In the genomic region with DNA sequence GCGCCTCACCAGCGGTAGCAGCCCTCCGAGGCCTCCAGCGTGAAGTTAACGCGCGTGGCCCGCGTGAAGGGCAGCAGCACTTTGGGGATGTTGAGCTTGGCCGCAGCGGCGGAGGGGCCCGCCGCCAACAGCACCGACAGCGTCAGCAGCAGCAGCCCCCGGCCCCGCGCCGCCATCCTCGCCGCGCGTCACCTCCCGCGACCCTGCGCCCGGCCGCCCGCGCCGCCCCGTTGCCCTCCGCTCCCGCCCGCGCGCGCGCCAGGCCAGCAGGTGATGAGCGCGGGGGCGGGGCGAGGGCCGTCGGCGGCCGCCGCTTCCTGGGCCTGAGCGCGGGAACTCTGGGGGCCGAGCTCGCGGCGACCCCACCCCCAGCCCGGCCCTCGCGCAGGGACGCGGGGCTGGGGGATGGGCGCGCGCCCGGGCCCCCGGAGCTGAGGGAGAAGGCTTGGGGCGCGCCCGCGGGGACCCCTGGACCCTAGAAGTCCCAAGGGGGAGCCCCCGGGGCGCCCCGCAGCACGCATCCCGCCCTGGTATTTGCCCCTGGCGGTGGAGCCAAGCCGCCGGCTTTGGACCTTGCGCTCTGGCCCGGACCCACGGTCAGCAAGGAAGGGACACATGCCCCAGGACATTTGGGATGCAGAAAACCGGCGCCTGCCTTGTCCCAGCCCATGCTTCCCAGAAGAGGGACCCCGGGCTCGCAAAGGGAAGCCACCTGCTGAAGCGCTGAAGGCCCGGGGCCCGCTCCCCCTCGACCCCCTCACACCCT, we compare ENCODE assay signal across 7 cellular contexts. TPM values are rescaled to one million over a fixed set of nuclear protein-coding genes. Genes with fewer than 3 reads are reported as not detected.
DNase-seq lines count a peak whose midpoint lies in the region; ATAC-seq and TF ChIP-seq lines count a peak whose summit lies in the region.

A gene (minus strand): TSS at position 272 of the 766 bp plus-strand sequence. CDS start 96 bp downstream, at position 176.

- peak within 1 kb of the TSS in 1 of 3 donors; percentile 41 for H3K27ac ChIP-seq in thyroid gland

- no peaks in the 10 kb centered on the region for H3K27me3 Mint-ChIP-seq in effector memory CD8-positive, alpha-beta T cell
- peaks cover 41% of the 10 kb centered on the region for H3K27me3 Mint-ChIP-seq in nephron (ENCODE audit: low read depth)

- H3K4me3 ChIP-seq in NB4 (ENCODE audit: low read depth, low read length) (peak within 1 kb of the TSS; percentile 71), thyroid gland (replicated peaks in 1 of 3) (peak within 1 kb of the TSS; percentile 41 to 62 (median 47))

- H3K4me1 Mint-ChIP-seq in effector memory CD8-positive, alpha-beta T cell (ENCODE audit: low read depth in 2 of 2) = peaks cover 38 to 47% of the 10 kb centered on the region in 2 donors
- peaks cover 5% of the 10 kb centered on the region for H3K4me1 Mint-ChIP-seq in nephron

- H3K27me3 ChIP-seq in thyroid gland = no peaks in the 10 kb centered on the region

- no peaks in the 10 kb centered on the region for H3K9me3 Mint-ChIP-seq in effector memory CD8-positive, alpha-beta T cell
- H3K9me3 Mint-ChIP-seq in nephron = no peaks in the 10 kb centered on the region

- no peaks in the 10 kb centered on the region for H3K4me1 ChIP-seq in thyroid gland

- TF ChIP-seq POLR2A in GM18505 (IDR thresholded peaks at IDR 0.05; ENCODE audit: borderline replicate concordance, extremely low read depth, insufficient read depth, insufficient read length) (peak; percentile 60), NB4 (IDR thresholded peaks at IDR 0.05; ENCODE audit: extremely low read depth, insufficient read length) (peak; percentile 47), thyroid gland (IDR thresholded peaks at IDR 0.05) (peak in 1 of 2 donors; percentile 61)

- no peaks in the 10 kb centered on the region for H3K9me3 ChIP-seq in thyroid gland

- DNase-seq in NB4 (ENCODE audit: low read depth) (peak; percentile 79), thyroid gland (peak; percentile 66 to 69)
- DNase-seq in activated CD4-positive, alpha-beta T cell treated with anti-CD3 and anti-CD28 coated beads for 4 hours = peak; percentile 35 to 54
- DNase-seq in effector memory CD8-positive, alpha-beta T cell = peak in 2 of 3 experiments; percentile 27 to 30

- WGBS in thyroid gland, 2 donors = 11% methylated on average over 11 of the region's 88 CpGs; no CpG with 5 or more reads in 1 of the 2 donors

- no peaks in the 10 kb centered on the region for H3K36me3 ChIP-seq in thyroid gland

- peaks cover 25% of the 10 kb centered on the region for H3K36me3 Mint-ChIP-seq in effector memory CD8-positive, alpha-beta T cell (ENCODE audit: insufficient read depth)
- H3K36me3 Mint-ChIP-seq in nephron (ENCODE audit: low read depth) = no peaks in the 10 kb centered on the region

- intact Hi-C loops in thyroid gland (cut with DNase I) = no loop called here

- ATAC-seq in GM18505 (IDR thresholded peaks at IDR 0.05; ENCODE audit: unreplicated experiment) (peak; percentile 60), HG02588 (IDR thresholded peaks at IDR 0.05; ENCODE audit: unreplicated experiment) (peak; percentile 61)
- peak; percentile 21 for ATAC-seq in effector memory CD8-positive, alpha-beta T cell (replicated peaks)

- peak within 1 kb of the TSS; percentile 93 to 98 for H3K4me3 Mint-ChIP-seq in effector memory CD8-positive, alpha-beta T cell
- peak within 1 kb of the TSS; percentile 67 to 81 (median 78) for H3K4me3 Mint-ChIP-seq in nephron

- H3K27ac Mint-ChIP-seq in effector memory CD8-positive, alpha-beta T cell = peak within 1 kb of the TSS; percentile 98 to 99
- H3K27ac Mint-ChIP-seq in nephron = no peak within 1 kb of the TSS

- TF ChIP-seq CTCF in NB4 (IDR thresholded peaks at IDR 0.05; ENCODE audit: low read depth, low read length) (no peak), nephron (IDR thresholded peaks at IDR 0.05; ENCODE audit: unreplicated experiment in 3 of 3) (no peak), thyroid gland (IDR thresholded peaks at IDR 0.05) (peak in 1 of 6 experiments; percentile 6)

RNA-seq across cellular contexts. Expression of the gene that starts here (rescaled TPM):
- 10 to 100 TPM in 3 of 4 donors, 1 to 10 TPM in 1; 9.8 to 24.6 (median 17.7) TPM for total RNA-seq in thyroid gland

Comparison
In these comparisons a context has a peak if more than half of its experiments do, and no peak if none do; other contexts are left out.
1. DNase-seq: peak in every context shown above with its lines; median percentile 79 in NB4; 68 in thyroid gland; 44 in activated CD4-positive, alpha-beta T cell treated with anti-CD3 and anti-CD28 coated beads for 4 hours; 28 in effector memory CD8-positive, alpha-beta T cell.
2. H3K27ac Mint-ChIP-seq: peak in effector memory CD8-positive, alpha-beta T cell (2 of 2); none in nephron (0 of 3).
3. Peak in every context shown above with its lines, with median percentiles within 50 percentile points of each other: ATAC-seq.